21 cellular contexts compared by ENCODE assay signal in the genomic region with DNA sequence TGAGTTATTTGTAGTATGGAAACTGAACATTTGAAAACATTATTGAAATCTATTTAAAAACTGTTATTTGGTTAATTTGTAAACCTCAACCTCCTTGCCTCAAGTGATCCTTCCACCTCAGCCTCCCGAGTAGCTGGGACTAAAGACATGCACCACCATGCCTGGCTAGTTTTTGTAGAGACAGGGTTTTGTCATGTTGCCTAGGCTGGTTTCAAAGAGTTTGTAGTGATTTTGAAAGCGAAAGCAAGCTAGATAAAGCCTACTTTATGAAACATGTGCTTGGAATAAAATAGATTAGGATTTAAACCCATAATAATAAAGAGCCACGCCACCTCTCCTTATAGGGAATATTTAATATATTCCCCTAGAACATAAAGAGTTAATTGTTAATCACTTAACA. TPM values are rescaled to one million over a fixed set of nuclear protein-coding genes. Genes with fewer than 3 reads are reported as not detected.
DNase-seq lines count a peak whose midpoint lies in the region; ATAC-seq and TF ChIP-seq lines count a peak whose summit lies in the region.
"Had no signal": no experiment of that assay in that cellular context is flagged by ENCODE, and none has a peak within 500 bp of the region (broad histone marks: within the 10 kb centered on the region; RNA-seq: fewer than 3 reads in every experiment).

No MANE protein-coding gene starts in this region.

- no peak for TF ChIP-seq RAD21 in SK-N-SH (IDR thresholded peaks at IDR 0.05; ENCODE audit: low read length)

- H3K9me2 ChIP-seq in SK-N-SH, result no peaks in the 10 kb centered on the region

- TF ChIP-seq CTCF in SK-N-SH (IDR thresholded peaks at IDR 0.05), result no peak
- no peak for TF ChIP-seq CTCF in Panc1 (IDR thresholded peaks at IDR 0.05)
- TF ChIP-seq CTCF in smooth muscle cell (IDR thresholded peaks at IDR 0.05; ENCODE audit: borderline replicate concordance, insufficient read depth, poor library complexity, severe bottlenecking), result no peak

- H2AFZ ChIP-seq in SK-N-SH (ENCODE audit: low read depth) (no peak overlapping the region), smooth muscle cell (ENCODE audit: low read depth) (no peak overlapping the region)
- H2AFZ ChIP-seq: parathyroid adenoma had no signal

- H3K4me3 ChIP-seq in SK-N-SH (ENCODE audit: low read depth in 2 of 2, low read length in 1 of 2) (no peak overlapping the region), Panc1 (ENCODE audit: low read depth in 2 of 2, low read length in 2 of 2) (peak overlapping the region in 1 of 2 experiments; percentile 34; a peak in 3 of 4 replicates), smooth muscle cell (no peak overlapping the region)
- H3K4me3 ChIP-seq: dorsolateral prefrontal cortex, left lung, SJSA1, transverse colon had no signal

- ATAC-seq in SK-N-SH treated with all-trans-retinoic acid at 6 μM for 48 hours (no peak), HG02938 (IDR thresholded peaks at IDR 0.05; ENCODE audit: unreplicated experiment) (peak; percentile 43), Panc1 (no peak), T-cell (replicated peaks in 1 of 4) (no peak)
- ATAC-seq: left lung; stimulated activated memory B cell treated with anti-CD40 and anti-IgM and Interleukin-4, amounts not matched to agents 10 μg/mL and 1 μg/mL and 100 μg/mL, for 72 hours had no signal

- H4K20me1 ChIP-seq in SK-N-SH (ENCODE audit: insufficient read depth) (no peaks in the 10 kb centered on the region), smooth muscle cell (ENCODE audit: low read depth) (no peaks in the 10 kb centered on the region)

- H3K4me1 Mint-ChIP-seq in T-cell, result peaks cover 7 to 16% (median 10%) of the 10 kb centered on the region in 3 donors
- H3K4me1 Mint-ChIP-seq: stimulated activated memory B cell treated with anti-CD40 and anti-IgM and Interleukin-4, amounts not matched to agents 10 μg/mL and 1 μg/mL and 100 μg/mL, for 72 hours had no signal

- DNase-seq in SK-N-SH (no peak), Panc1 (ENCODE audit: low read depth, low spot score) (no peak), smooth muscle cell (lab: John Stamatoyannopoulos, UW; ENCODE audit: unreplicated experiment) (no peak), NCI-H1417 (lab: John Stamatoyannopoulos, UW) (no peak), T-cell (no peak), GOT3 (lab: John Stamatoyannopoulos, UW) (no peak)
- DNase-seq: activated CD4-positive, alpha-beta T cell treated with anti-CD3 and anti-CD28 coated beads, Interleukin-2, amount 10 ng/mL, durations not matched to agents 7 days and 5 days; activated T-cell treated with anti-CD3 and anti-CD28 coated beads, Interleukin-2, amount 50 U/mL, for 1 hour; dorsolateral prefrontal cortex; Karpas-422; left lung; NCI-H1436; NCI-H345; transverse colon had no signal

- CTCF ChIA-PET in SK-N-SH (lab: Yijun Ruan, JAX), result interaction anchor here (2.0 to 2.9 kb wide), 2 partner anchors 14 to 422 kb away, joined by 5 to 12 read pairs; no protein-coding TSS in a partner anchor
- CTCF ChIA-PET in Panc1 (lab: Charles Lee), result no interaction called here
- CTCF ChIA-PET in T-cell (lab: Charles Lee), result interaction anchor here in 1 of 2 donors (0.6 to 1.0 kb wide), 3 partner anchors 11 to 1631 kb away, joined by 4 to 6 read pairs (median 4); no protein-coding TSS in a partner anchor

- peaks cover 0 to 4% of the 10 kb centered on the region in 2 donors for H3K27me3 Mint-ChIP-seq in T-cell

- H3K36me3 Mint-ChIP-seq in T-cell, result no peaks in the 10 kb centered on the region
- H3K36me3 Mint-ChIP-seq: activated naive CD8-positive, alpha-beta T cell; CD4-positive, CD25-positive, alpha-beta regulatory T cell; stimulated activated memory B cell treated with anti-CD40 and anti-IgM and Interleukin-4, amounts not matched to agents 10 μg/mL and 1 μg/mL and 100 μg/mL, for 72 hours had no signal

- TF ChIP-seq EP300 in SK-N-SH (IDR thresholded peaks at IDR 0.05; ENCODE audit: borderline replicate concordance in 1 of 2, low read depth in 1 of 2, low read length in 1 of 2), result no peak

- H3F3A ChIP-seq in SK-N-SH (replicated peaks; ENCODE audit: insufficient read depth), result peaks cover 36% of the 10 kb centered on the region
- H3F3A ChIP-seq in smooth muscle cell (ENCODE audit: low read depth), result peaks cover 5% of the 10 kb centered on the region

- H3K9me3 ChIP-seq in SK-N-SH, result no peaks in the 10 kb centered on the region
- no peaks in the 10 kb centered on the region for H3K9me3 ChIP-seq in Panc1 (ENCODE audit: control insufficient read depth, insufficient read depth, low read depth, low read length)
- H3K9me3 ChIP-seq in smooth muscle cell (replicated peaks; ENCODE audit: low read depth), result no peaks in the 10 kb centered on the region
- H3K9me3 ChIP-seq: left lung, SJSA1, transverse colon had no signal

- no peak overlapping the region for H3K4me3 Mint-ChIP-seq in T-cell
- H3K4me3 Mint-ChIP-seq: activated CD4-positive, alpha-beta T cell treated with anti-CD3 and anti-CD28 coated beads, Interleukin-2, amount 10 ng/mL, durations not matched to agents 7 days and 5 days; activated naive CD8-positive, alpha-beta T cell; CD4-positive, CD25-positive, alpha-beta regulatory T cell; stimulated activated memory B cell treated with anti-CD40 and anti-IgM and Interleukin-4, amounts not matched to agents 10 μg/mL and 1 μg/mL and 100 μg/mL, for 72 hours had no signal

- peaks cover 97% of the 10 kb centered on the region for H3K79me2 ChIP-seq in SK-N-SH (ENCODE audit: insufficient read depth)
- no peaks in the 10 kb centered on the region for H3K79me2 ChIP-seq in smooth muscle cell (ENCODE audit: low read depth)
- H3K79me2 ChIP-seq: parathyroid adenoma had no signal

- no peaks in the 10 kb centered on the region for H3K27me3 ChIP-seq in SK-N-SH (ENCODE audit: insufficient read depth)
- no peaks in the 10 kb centered on the region for H3K27me3 ChIP-seq in Panc1 (ENCODE audit: control insufficient read depth, insufficient read depth, low read length)
- H3K27me3 ChIP-seq in smooth muscle cell (ENCODE audit: low read depth), result no peaks in the 10 kb centered on the region
- H3K27me3 ChIP-seq: left lung, SJSA1, transverse colon had no signal

- intact Hi-C loops in Panc1 (cut with micrococcal nuclease; ENCODE audit: unreplicated experiment), result loop anchor here (5.0 to 10.0 kb wide), 2 partner anchors 219 to 426 kb away; no protein-coding TSS in a partner anchor

- 96% methylated on average over 3 of the region's 3 CpGs for WGBS in SK-N-SH (ENCODE audit: low lambda C conversion rate)
- WGBS in smooth muscle cell (ENCODE audit: low lambda C conversion rate), result 73% methylated on average over 3 of the region's 3 CpGs

- H3K27ac ChIP-seq in SK-N-SH (ENCODE audit: low read depth in 2 of 2, low read length in 1 of 2) (peak overlapping the region in 1 of 2 experiments; percentile 22; a peak in 1 of 4 replicates), Panc1 (ENCODE audit: low read length) (peak overlapping the region; percentile 99), smooth muscle cell (ENCODE audit: low read depth) (peak overlapping the region; percentile 39)
- H3K27ac ChIP-seq: dorsolateral prefrontal cortex, left lung, parathyroid adenoma, SJSA1, transverse colon had no signal

- peaks cover 17 to 78% of the 10 kb centered on the region in 2 experiments for H3K36me3 ChIP-seq in SK-N-SH (replicated peaks in 1 of 2; ENCODE audit: control insufficient read depth in 1 of 2, insufficient read depth in 2 of 2, low read length in 1 of 2)
- H3K36me3 ChIP-seq in Panc1 (ENCODE audit: control insufficient read depth, insufficient read depth, low read length), result no peaks in the 10 kb centered on the region; the same call in 1 of the 2 replicates
- H3K36me3 ChIP-seq in smooth muscle cell (ENCODE audit: low read depth), result no peaks in the 10 kb centered on the region
- H3K36me3 ChIP-seq: left lung, transverse colon had no signal

- POLR2A ChIA-PET in SK-N-SH (lab: Yijun Ruan, JAX) (no interaction called here), Panc1 (lab: Charles Lee) (interaction anchor here (0.6 kb wide), 1 partner anchor 309 kb away, joined by 6 read pairs; no protein-coding TSS in a partner anchor), T-cell (lab: Charles Lee) (interaction anchor here in 1 of 2 donors (0.6 kb wide), 1 partner anchor 676 kb away, joined by 3 read pairs; no protein-coding TSS in a partner anchor)

- in situ Hi-C loops in Panc1 (cut with HindIII; ENCODE audit: low pct_unique_long_range_greater_than_20kb, low sequenced_read_pairs), result no loop called here

- peaks cover 4 to 67% of the 10 kb centered on the region in 2 experiments; a peak in 3 of 4 replicates for H3K4me1 ChIP-seq in SK-N-SH (ENCODE audit: control insufficient read depth in 1 of 2, insufficient read depth in 2 of 2, low read depth in 1 of 2, low read length in 1 of 2)
- H3K4me1 ChIP-seq in Panc1 (ENCODE audit: control insufficient read depth, insufficient read depth, low read length), result peaks cover 75% of the 10 kb centered on the region
- peaks cover 8% of the 10 kb centered on the region for H3K4me1 ChIP-seq in smooth muscle cell (ENCODE audit: low read depth)
- H3K4me1 ChIP-seq: parathyroid adenoma had no signal

- no peak overlapping the region for H3K9ac ChIP-seq in SK-N-SH
- H3K9ac ChIP-seq in smooth muscle cell (ENCODE audit: low read depth), result no peak overlapping the region
- H3K9ac ChIP-seq: parathyroid adenoma had no signal

- H3K4me2 ChIP-seq in SK-N-SH, result peak overlapping the region; percentile 26; the same call in 1 of the 2 replicates
- peak overlapping the region; percentile 62 for H3K4me2 ChIP-seq in smooth muscle cell

- no peak overlapping the region for H3K27ac Mint-ChIP-seq in T-cell
- H3K27ac Mint-ChIP-seq: activated CD4-positive, alpha-beta T cell treated with anti-CD3 and anti-CD28 coated beads, Interleukin-2, amount 10 ng/mL, durations not matched to agents 7 days and 5 days; activated naive CD8-positive, alpha-beta T cell; CD4-positive, CD25-positive, alpha-beta regulatory T cell; stimulated activated memory B cell treated with anti-CD40 and anti-IgM and Interleukin-4, amounts not matched to agents 10 μg/mL and 1 μg/mL and 100 μg/mL, for 72 hours had no signal

- BruUV-seq in Panc1 (replicated peaks; lab: Mats Ljungman, UMichigan), result no TSS peak

- no peaks in the 10 kb centered on the region for H3K9me3 Mint-ChIP-seq in T-cell
- H3K9me3 Mint-ChIP-seq: activated CD4-positive, alpha-beta T cell treated with anti-CD3 and anti-CD28 coated beads, Interleukin-2, amount 10 ng/mL, durations not matched to agents 7 days and 5 days; CD4-positive, CD25-positive, alpha-beta regulatory T cell; stimulated activated memory B cell treated with anti-CD40 and anti-IgM and Interleukin-4, amounts not matched to agents 10 μg/mL and 1 μg/mL and 100 μg/mL, for 72 hours had no signal

TF ChIP-seq in SK-N-SH, 30 proteins besides CTCF, POLR2A, EP300 and RAD21 (continues in another document):
- no peak for TF ChIP-seq CHD2 (IDR thresholded peaks at IDR 0.05; ENCODE audit: low read length, partially characterized antibody)

RNA-seq across cellular contexts. Expression of gene ARSJ, which starts 23.5 kb away (rescaled TPM):
- 30.4 and 41.4 TPM in 2 replicates for polyA plus RNA-seq in SK-N-SH (2012; rRNA removed)
- 44.8 and 45.9 TPM in 2 replicates for polyA plus RNA-seq in SK-N-SH (2012; cell fraction: cytosol; rRNA removed)
- 27.0 and 42.8 TPM in 2 replicates for polyA plus RNA-seq in SK-N-SH (2012; cell fraction: nucleus; rRNA removed)
- total RNA-seq in Panc1 (2021; ENCODE audit: unreplicated experiment), result 43.9 TPM
- polyA plus RNA-seq in Panc1 (2012; ENCODE audit: insufficient read length), result 17.8 TPM
- 7.8 and 7.9 TPM in 2 replicates for total RNA-seq in smooth muscle cell
- polyA plus RNA-seq in smooth muscle cell, result 3.5 and 8.8 TPM in 2 replicates
- total RNA-seq in T-cell, result under 1 TPM in 3 of 5 donors, not detected in 2; 0.16 to 0.26 (median 0.20) TPM
- total RNA-seq: activated CD4-positive, alpha-beta T cell treated with anti-CD3 and anti-CD28 coated beads, Interleukin-2, amount 10 ng/mL, durations not matched to agents 7 days and 5 days; CD4-positive, CD25-positive, alpha-beta regulatory T cell had no signal
- polyA plus RNA-seq: CD4-positive, CD25-positive, alpha-beta regulatory T cell had no signal
